In the genomic region with DNA sequence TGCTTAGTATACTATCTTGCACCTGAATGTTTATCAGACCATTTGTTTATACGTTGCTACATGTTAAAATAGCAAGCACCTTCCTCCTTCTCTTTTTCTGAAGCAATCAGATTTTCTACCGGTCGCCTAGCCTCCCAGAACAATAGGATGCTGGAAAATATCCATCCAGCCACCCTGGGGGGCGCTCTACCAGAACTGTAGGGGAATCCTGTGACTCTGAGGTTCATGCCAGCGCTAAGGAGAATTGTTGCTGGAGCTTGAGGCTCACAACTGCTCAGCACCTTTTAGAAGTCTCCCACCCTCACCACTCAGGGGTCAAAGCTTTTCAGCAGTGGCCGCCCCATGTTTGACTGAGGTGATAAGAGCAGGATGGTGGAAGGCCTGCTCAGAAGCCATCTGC, we compare ENCODE assay signal across 3 cellular contexts.
TF ChIP-seq lines count a peak whose summit lies in the region.

No MANE protein-coding gene starts in this region.

TF ChIP-seq in IMR-90, 13 proteins besides CTCF, POLR2A, EP300 and RAD21:
- no peak for TF ChIP-seq CEBPB (IDR thresholded peaks at IDR 0.05; ENCODE audit: low read depth, low read length)
- TF ChIP-seq, protein P1, sequence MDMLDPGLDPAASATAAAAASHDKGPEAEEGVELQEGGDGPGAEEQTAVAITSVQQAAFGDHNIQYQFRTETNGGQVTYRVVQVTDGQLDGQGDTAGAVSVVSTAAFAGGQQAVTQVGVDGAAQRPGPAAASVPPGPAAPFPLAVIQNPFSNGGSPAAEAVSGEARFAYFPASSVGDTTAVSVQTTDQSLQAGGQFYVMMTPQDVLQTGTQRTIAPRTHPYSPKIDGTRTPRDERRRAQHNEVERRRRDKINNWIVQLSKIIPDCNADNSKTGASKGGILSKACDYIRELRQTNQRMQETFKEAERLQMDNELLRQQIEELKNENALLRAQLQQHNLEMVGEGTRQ (IDR thresholded peaks at IDR 0.05; ENCODE audit: low read depth, low read length): no peak
- TF ChIP-seq BHLHE40 (IDR thresholded peaks at IDR 0.05; ENCODE audit: low read depth, low read length): no peak
- TF ChIP-seq, protein P2, sequence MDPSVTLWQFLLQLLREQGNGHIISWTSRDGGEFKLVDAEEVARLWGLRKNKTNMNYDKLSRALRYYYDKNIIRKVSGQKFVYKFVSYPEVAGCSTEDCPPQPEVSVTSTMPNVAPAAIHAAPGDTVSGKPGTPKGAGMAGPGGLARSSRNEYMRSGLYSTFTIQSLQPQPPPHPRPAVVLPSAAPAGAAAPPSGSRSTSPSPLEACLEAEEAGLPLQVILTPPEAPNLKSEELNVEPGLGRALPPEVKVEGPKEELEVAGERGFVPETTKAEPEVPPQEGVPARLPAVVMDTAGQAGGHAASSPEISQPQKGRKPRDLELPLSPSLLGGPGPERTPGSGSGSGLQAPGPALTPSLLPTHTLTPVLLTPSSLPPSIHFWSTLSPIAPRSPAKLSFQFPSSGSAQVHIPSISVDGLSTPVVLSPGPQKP (IDR thresholded peaks at IDR 0.05; ENCODE audit: borderline replicate concordance, low read depth, low read length): no peak
- no peak for TF ChIP-seq RCOR1 (IDR thresholded peaks at IDR 0.05; ENCODE audit: insufficient replicate concordance, low read length)
- TF ChIP-seq RFX5 (IDR thresholded peaks at IDR 0.05; ENCODE audit: low read depth, low read length): no peak
- TF ChIP-seq MXI1 (IDR thresholded peaks at IDR 0.05; ENCODE audit: borderline replicate concordance, low read depth, low read length): no peak
- no peak for TF ChIP-seq SMC3 (IDR thresholded peaks at IDR 0.05; ENCODE audit: low read depth, low read length)
- no peak for TF ChIP-seq NFE2L2 (IDR thresholded peaks at IDR 0.05; ENCODE audit: low read depth, low read length)
- no peak for TF ChIP-seq FOS (IDR thresholded peaks at IDR 0.05; ENCODE audit: low read depth, low read length)
- no peak for TF ChIP-seq MAFK (IDR thresholded peaks at IDR 0.05; ENCODE audit: low read depth, low read length)
- no peak for TF ChIP-seq CHD1 (IDR thresholded peaks at IDR 0.05; ENCODE audit: low read depth, low read length)
- TF ChIP-seq MAZ (IDR thresholded peaks at IDR 0.05; ENCODE audit: borderline replicate concordance, low read depth, low read length): no peak

TF ChIP-seq in H1, 55 proteins besides CTCF, POLR2A, EP300 and RAD21:
- TF ChIP-seq NANOG (IDR thresholded peaks at IDR 0.05; ENCODE audit: insufficient read depth, low read depth, low read length, poor library complexity, severe bottlenecking) (no peak), TCF12 (IDR thresholded peaks at IDR 0.05; ENCODE audit: low read depth, low read length) (no peak), SUZ12 (IDR thresholded peaks at IDR 0.05; ENCODE audit: low read length) (no peak), SP2 (IDR thresholded peaks at IDR 0.05; ENCODE audit: low read length) (no peak), EZH2 (IDR thresholded peaks at IDR 0.05; ENCODE audit: low read depth, low read length, severe bottlenecking) (no peak), KDM4A (IDR thresholded peaks at IDR 0.05; ENCODE audit: low read depth, low read length, severe bottlenecking) (no peak), POU5F1 (IDR thresholded peaks at IDR 0.05; ENCODE audit: low read depth, low read length) (no peak)

TF ChIP-seq in HEK293T, 16 proteins besides CTCF, POLR2A, EP300 and RAD21:
- no peak for TF ChIP-seq BHLHE40 (IDR thresholded peaks at IDR 0.05; ENCODE audit: borderline replicate concordance)
- no peak for TF ChIP-seq SP1 (IDR thresholded peaks at IDR 0.05)
- TF ChIP-seq, protein P3, sequence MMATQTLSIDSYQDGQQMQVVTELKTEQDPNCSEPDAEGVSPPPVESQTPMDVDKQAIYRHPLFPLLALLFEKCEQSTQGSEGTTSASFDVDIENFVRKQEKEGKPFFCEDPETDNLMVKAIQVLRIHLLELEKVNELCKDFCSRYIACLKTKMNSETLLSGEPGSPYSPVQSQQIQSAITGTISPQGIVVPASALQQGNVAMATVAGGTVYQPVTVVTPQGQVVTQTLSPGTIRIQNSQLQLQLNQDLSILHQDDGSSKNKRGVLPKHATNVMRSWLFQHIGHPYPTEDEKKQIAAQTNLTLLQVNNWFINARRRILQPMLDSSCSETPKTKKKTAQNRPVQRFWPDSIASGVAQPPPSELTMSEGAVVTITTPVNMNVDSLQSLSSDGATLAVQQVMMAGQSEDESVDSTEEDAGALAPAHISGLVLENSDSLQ (IDR thresholded peaks at IDR 0.05): no peak
- no peak for TF ChIP-seq ZNF384 (IDR thresholded peaks at IDR 0.05)
- no peak for TF ChIP-seq NFRKB (IDR thresholded peaks at IDR 0.05)
- no peak for TF ChIP-seq TARDBP (IDR thresholded peaks at IDR 0.05)
- TF ChIP-seq HDGF (IDR thresholded peaks at IDR 0.05; ENCODE audit: borderline replicate concordance): no peak
- TF ChIP-seq SUZ12 (IDR thresholded peaks at IDR 0.05): no peak
- no peak for TF ChIP-seq L3MBTL2 (conservative IDR thresholded peaks at IDR 0.05)
- no peak for TF ChIP-seq LEF1 (IDR thresholded peaks at IDR 0.05; ENCODE audit: borderline replicate concordance)
- TF ChIP-seq ARNT (IDR thresholded peaks at IDR 0.05): no peak
- TF ChIP-seq CTBP1 (IDR thresholded peaks at IDR 0.05; ENCODE audit: borderline replicate concordance): no peak
- TF ChIP-seq FOXA1 (IDR thresholded peaks at IDR 0.05): no peak
- TF ChIP-seq ELF4 (IDR thresholded peaks at IDR 0.05): no peak
- no peak for TF ChIP-seq FOXK2 (IDR thresholded peaks at IDR 0.05)
